ENCODE assay signal across 22 cellular contexts in genomic region chrY:13537919-13538318, GRCh38.
"Had no signal": no experiment of that assay in that cellular context is flagged by ENCODE, and none has a peak within 500 bp of the region (broad histone marks: within the 10 kb centered on the region; RNA-seq: fewer than 3 reads in every experiment).

No MANE protein-coding gene starts in this region.

- DNase-seq: IMR-90, Karpas-422, KG1, MG63, NCI-H1092, NCI-H1105 treated with DMSO at 0.1 percent for 48 hours, NCI-H1417 treated with DMSO at 0.1 percent for 48 hours, NCI-H146, NCI-H187, NCI-H2029, NCI-H2081 treated with DMSO at 0.1 percent for 48 hours, NCI-H2171, NCI-H226, NCI-H446, NCI-H510A, NCI-H524 treated with DMSO at 0.1 percent for 48 hours, NCI-H69, NCI-H774, Right ventricle myocardium superior, RPMI8226, SIG-M5 had no signal

- ATAC-seq: HepG2 had no signal
